In the genomic region with DNA sequence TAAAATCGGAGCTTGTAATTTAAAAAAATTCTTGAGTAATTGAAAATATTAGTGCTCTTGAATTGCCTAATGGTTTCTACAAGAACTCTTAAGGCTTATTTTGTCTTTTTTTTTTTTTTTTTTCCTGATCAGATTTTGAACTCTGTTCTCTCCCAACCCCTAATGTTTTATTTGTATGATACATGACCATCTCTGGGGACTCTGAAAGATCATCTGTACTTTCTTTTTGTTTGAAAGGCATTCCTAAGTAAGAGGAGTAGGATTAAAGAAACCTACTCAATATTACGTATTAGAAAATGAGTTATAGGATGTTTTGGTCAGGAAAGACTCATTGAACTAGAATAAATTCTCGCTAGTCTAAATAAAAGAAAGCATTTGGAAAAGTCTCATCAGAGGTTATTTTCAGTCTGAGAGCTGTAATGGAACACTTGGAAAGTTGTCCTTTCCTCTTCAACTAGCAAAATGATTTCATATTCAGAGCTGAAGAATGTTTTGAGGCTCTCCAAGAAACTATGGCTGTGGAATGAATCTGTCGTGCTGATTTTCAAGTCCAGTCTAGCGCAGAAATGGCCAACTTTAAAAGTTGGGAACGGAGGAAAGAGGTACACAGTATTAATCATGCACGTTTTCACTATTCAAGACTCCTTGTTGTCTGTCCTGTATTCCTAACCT, we compare ENCODE assay signal across 1 cellular context.
TF ChIP-seq lines count a peak whose summit lies in the region.

No MANE protein-coding gene starts in this region.

TF ChIP-seq in IMR-90, 13 proteins besides CTCF, POLR2A, EP300 and RAD21:
- no peak for TF ChIP-seq FOS (IDR thresholded peaks at IDR 0.05; ENCODE audit: low read depth, low read length)
- no peak for TF ChIP-seq MXI1 (IDR thresholded peaks at IDR 0.05; ENCODE audit: borderline replicate concordance, low read depth, low read length)
- TF ChIP-seq CHD1 (IDR thresholded peaks at IDR 0.05; ENCODE audit: low read depth, low read length) = no peak
- TF ChIP-seq MAZ (IDR thresholded peaks at IDR 0.05; ENCODE audit: borderline replicate concordance, low read depth, low read length) = no peak
- no peak for TF ChIP-seq RCOR1 (IDR thresholded peaks at IDR 0.05; ENCODE audit: insufficient replicate concordance, low read length)
- TF ChIP-seq NFE2L2 (IDR thresholded peaks at IDR 0.05; ENCODE audit: low read depth, low read length) = no peak
- TF ChIP-seq, protein P1, sequence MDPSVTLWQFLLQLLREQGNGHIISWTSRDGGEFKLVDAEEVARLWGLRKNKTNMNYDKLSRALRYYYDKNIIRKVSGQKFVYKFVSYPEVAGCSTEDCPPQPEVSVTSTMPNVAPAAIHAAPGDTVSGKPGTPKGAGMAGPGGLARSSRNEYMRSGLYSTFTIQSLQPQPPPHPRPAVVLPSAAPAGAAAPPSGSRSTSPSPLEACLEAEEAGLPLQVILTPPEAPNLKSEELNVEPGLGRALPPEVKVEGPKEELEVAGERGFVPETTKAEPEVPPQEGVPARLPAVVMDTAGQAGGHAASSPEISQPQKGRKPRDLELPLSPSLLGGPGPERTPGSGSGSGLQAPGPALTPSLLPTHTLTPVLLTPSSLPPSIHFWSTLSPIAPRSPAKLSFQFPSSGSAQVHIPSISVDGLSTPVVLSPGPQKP (IDR thresholded peaks at IDR 0.05; ENCODE audit: borderline replicate concordance, low read depth, low read length) = no peak
- TF ChIP-seq, protein P2, sequence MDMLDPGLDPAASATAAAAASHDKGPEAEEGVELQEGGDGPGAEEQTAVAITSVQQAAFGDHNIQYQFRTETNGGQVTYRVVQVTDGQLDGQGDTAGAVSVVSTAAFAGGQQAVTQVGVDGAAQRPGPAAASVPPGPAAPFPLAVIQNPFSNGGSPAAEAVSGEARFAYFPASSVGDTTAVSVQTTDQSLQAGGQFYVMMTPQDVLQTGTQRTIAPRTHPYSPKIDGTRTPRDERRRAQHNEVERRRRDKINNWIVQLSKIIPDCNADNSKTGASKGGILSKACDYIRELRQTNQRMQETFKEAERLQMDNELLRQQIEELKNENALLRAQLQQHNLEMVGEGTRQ (IDR thresholded peaks at IDR 0.05; ENCODE audit: low read depth, low read length) = no peak
- TF ChIP-seq MAFK (IDR thresholded peaks at IDR 0.05; ENCODE audit: low read depth, low read length) = no peak
- no peak for TF ChIP-seq SMC3 (IDR thresholded peaks at IDR 0.05; ENCODE audit: low read depth, low read length)
- TF ChIP-seq BHLHE40 (IDR thresholded peaks at IDR 0.05; ENCODE audit: low read depth, low read length) = no peak
- TF ChIP-seq RFX5 (IDR thresholded peaks at IDR 0.05; ENCODE audit: low read depth, low read length) = no peak
- no peak for TF ChIP-seq CEBPB (IDR thresholded peaks at IDR 0.05; ENCODE audit: low read depth, low read length)
